Comparison of ENCODE assay signal across 8 cellular contexts in genomic region chr16:58392215-58393137, GRCh38. TPM values are rescaled to one million over a fixed set of nuclear protein-coding genes. Genes with fewer than 3 reads are reported as not detected.
A peak's percentile ranks its signal among the peaks of the same experiment; 100 is the strongest.
DNase-seq lines count a peak whose midpoint lies in the region; ATAC-seq and TF ChIP-seq lines count a peak whose summit lies in the region.

Gene GINS3 (plus strand): TSS chr16:58392471. CDS start chr16:58392602, 131 bp downstream.

- WGBS in thymus, result under 1% methylated on average over 67 of the region's 67 CpGs

- no peaks in the 10 kb centered on the region for H3K27me3 Mint-ChIP-seq in activated naive CD4-positive, alpha-beta T cell treated with anti-CD3 and anti-CD28 coated beads, Interleukin-2, amount 50 U/mL, for 24 hours
- H3K27me3 Mint-ChIP-seq in glutamatergic neuron (ENCODE audit: unreplicated experiment) (peaks cover 7% of the 10 kb centered on the region), osteocyte (ENCODE audit: unreplicated experiment) (peaks cover 23% of the 10 kb centered on the region)

- H3K27me3 ChIP-seq in GM06990 (replicated peaks; ENCODE audit: control insufficient read depth, insufficient read depth, low read length) (no peaks in the 10 kb centered on the region), thymus (ENCODE audit: control insufficient read depth, insufficient read depth) (peaks cover 4% of the 10 kb centered on the region)

- TF ChIP-seq CTCF in GM06990 (IDR thresholded peaks at IDR 0.05; ENCODE audit: insufficient read depth, low read length, poor library complexity, severe bottlenecking) (no peak), glutamatergic neuron (IDR thresholded peaks at IDR 0.05; ENCODE audit: partially characterized antibody, unreplicated experiment) (no peak), osteocyte (IDR thresholded peaks at IDR 0.05) (no peak)

- H3K36me3 ChIP-seq in GM06990 (ENCODE audit: control insufficient read depth, insufficient read depth, low read length), result no peaks in the 10 kb centered on the region
- H3K36me3 ChIP-seq in thymus (ENCODE audit: control insufficient read depth, insufficient read depth), result no peaks in the 10 kb centered on the region

- peaks cover 4% of the 10 kb centered on the region for H3K36me3 Mint-ChIP-seq in activated naive CD4-positive, alpha-beta T cell treated with anti-CD3 and anti-CD28 coated beads, Interleukin-2, amount 50 U/mL, for 24 hours
- H3K36me3 Mint-ChIP-seq in glutamatergic neuron (ENCODE audit: unreplicated experiment) (no peaks in the 10 kb centered on the region), osteocyte (ENCODE audit: unreplicated experiment) (no peaks in the 10 kb centered on the region)

- peak within 1 kb of the TSS; percentile 89 for H3K27ac ChIP-seq in thymus (ENCODE audit: low read depth)

- peak within 1 kb of the TSS; percentile 98 for H3K27ac Mint-ChIP-seq in activated naive CD4-positive, alpha-beta T cell treated with anti-CD3 and anti-CD28 coated beads, Interleukin-2, amount 50 U/mL, for 24 hours
- H3K27ac Mint-ChIP-seq in glutamatergic neuron (ENCODE audit: unreplicated experiment), result peak within 1 kb of the TSS; percentile 89
- H3K27ac Mint-ChIP-seq in osteocyte (ENCODE audit: unreplicated experiment), result peak within 1 kb of the TSS; percentile 91

- peak; percentile 96 for ATAC-seq in HG02571 (IDR thresholded peaks at IDR 0.05; ENCODE audit: unreplicated experiment)
- peak; percentile 99 for ATAC-seq in SK-N-SH treated with all-trans-retinoic acid at 6 μM for 48 hours

- peak within 1 kb of the TSS; percentile 98 for H3K4me3 Mint-ChIP-seq in activated naive CD4-positive, alpha-beta T cell treated with anti-CD3 and anti-CD28 coated beads, Interleukin-2, amount 50 U/mL, for 24 hours
- H3K4me3 Mint-ChIP-seq in glutamatergic neuron (ENCODE audit: unreplicated experiment), result peak within 1 kb of the TSS; percentile 99
- peak within 1 kb of the TSS; percentile 100 for H3K4me3 Mint-ChIP-seq in osteocyte (ENCODE audit: unreplicated experiment)

- H3K9me3 Mint-ChIP-seq in activated naive CD4-positive, alpha-beta T cell treated with anti-CD3 and anti-CD28 coated beads, Interleukin-2, amount 50 U/mL, for 24 hours, result no peaks in the 10 kb centered on the region
- no peaks in the 10 kb centered on the region for H3K9me3 Mint-ChIP-seq in glutamatergic neuron (ENCODE audit: unreplicated experiment)
- no peaks in the 10 kb centered on the region for H3K9me3 Mint-ChIP-seq in osteocyte (ENCODE audit: unreplicated experiment)

- H3K4me1 Mint-ChIP-seq in activated naive CD4-positive, alpha-beta T cell treated with anti-CD3 and anti-CD28 coated beads, Interleukin-2, amount 50 U/mL, for 24 hours, result peaks cover 15% of the 10 kb centered on the region
- no peaks in the 10 kb centered on the region for H3K4me1 Mint-ChIP-seq in glutamatergic neuron (ENCODE audit: low read depth, unreplicated experiment)
- peaks cover 11% of the 10 kb centered on the region for H3K4me1 Mint-ChIP-seq in osteocyte (ENCODE audit: unreplicated experiment)

- H3K4me3 ChIP-seq in GM06990 (replicated peaks; ENCODE audit: low read depth, low read length), result peak within 1 kb of the TSS; percentile 100
- H3K4me3 ChIP-seq in thymus (ENCODE audit: low read length), result peak within 1 kb of the TSS; percentile 78

- DNase-seq in GM06990 (ENCODE audit: extremely low read depth, insufficient read length), result peak; percentile 88
- DNase-seq in NCI-H1048 (lab: John Stamatoyannopoulos, UW), result peak; percentile 26
- peak; percentile 88 for DNase-seq in glutamatergic neuron
- peak; percentile 93 for DNase-seq in osteocyte (ENCODE audit: extremely low spot score, unreplicated experiment)

- no peaks in the 10 kb centered on the region for H3K9me3 ChIP-seq in thymus (ENCODE audit: control insufficient read depth)

- peaks cover 7% of the 10 kb centered on the region for H3K4me1 ChIP-seq in thymus (ENCODE audit: control insufficient read depth, insufficient read depth, low read length)

TF ChIP-seq in SK-N-SH treated with all-trans-retinoic acid at 6 μM for 48 hours, 23 proteins besides CTCF, POLR2A, EP300 and RAD21:
- TF ChIP-seq ZFP3 (CRISPR knock-in tag; IDR thresholded peaks at IDR 0.05), result no peak
- no peak for TF ChIP-seq ZNF8 (CRISPR knock-in tag; IDR thresholded peaks at IDR 0.05)
- no peak for TF ChIP-seq ESRRG (CRISPR knock-in tag; IDR thresholded peaks at IDR 0.05)
- no peak for TF ChIP-seq ISL1 (CRISPR knock-in tag; IDR thresholded peaks at IDR 0.05)
- TF ChIP-seq ZNF70 (CRISPR knock-in tag; IDR thresholded peaks at IDR 0.05), result no peak
- TF ChIP-seq PATZ1 (CRISPR knock-in tag; IDR thresholded peaks at IDR 0.05; ENCODE audit: borderline replicate concordance), result peak; percentile 89
- 0 out of 2 replicates have a peak, but pooled peaks have one; percentile 36 for TF ChIP-seq TSHZ2 (CRISPR knock-in tag; IDR thresholded peaks at IDR 0.05)
- TF ChIP-seq CSDC2 (CRISPR knock-in tag; IDR thresholded peaks at IDR 0.05), result 0 out of 2 replicates have a peak, but pooled peaks have one; percentile 44
- no peak for TF ChIP-seq GLIS3 (CRISPR knock-in tag; IDR thresholded peaks at IDR 0.05)
- no peak for TF ChIP-seq ZC3H10 (CRISPR knock-in tag; IDR thresholded peaks at IDR 0.05)
- TF ChIP-seq RARB (CRISPR knock-in tag; IDR thresholded peaks at IDR 0.05), result no peak
- TF ChIP-seq POU6F1 (CRISPR knock-in tag; IDR thresholded peaks at IDR 0.05; ENCODE audit: borderline replicate concordance, low read depth), result no peak
- no peak for TF ChIP-seq ZNF565 (CRISPR knock-in tag; conservative IDR thresholded peaks at IDR 0.05; ENCODE audit: low read depth)

RNA-seq across cellular contexts. Expression of gene GINS3, which starts in this region (rescaled TPM):
- 5.9 TPM for total RNA-seq in glutamatergic neuron (ENCODE audit: unreplicated experiment)
- 2.7 and 3.4 TPM in 2 replicates for total RNA-seq in osteocyte
- polyA plus RNA-seq in thymus, result 8.1 TPM

Comparison
In these comparisons a context has a peak if more than half of its experiments do, and no peak if none do; other contexts are left out.
1. Peak in every context shown above with its lines: DNase-seq, ATAC-seq, H3K4me3 ChIP-seq and H3K27ac ChIP-seq.
2. DNase-seq: peak in every context shown above with its lines; median percentile 93 in osteocyte; 88 in GM06990; 88 in glutamatergic neuron; 26 in NCI-H1048.